Comparison of ENCODE assay signal across 9 cellular contexts in genomic region chr2:54329482-54330225, GRCh38.
DNase-seq lines count a peak whose midpoint lies in the region; ATAC-seq, FAIRE-seq and TF ChIP-seq lines count a peak whose summit lies in the region.
"Had no signal": no experiment of that assay in that cellular context is flagged by ENCODE, and none has a peak within 500 bp of the region (broad histone marks: within the 10 kb centered on the region; RNA-seq: fewer than 3 reads in every experiment).

No MANE protein-coding gene starts in this region.

- H3K23ac ChIP-seq in IMR-90 (ENCODE audit: low read depth, low read length), result peak overlapping the region; percentile 68

- H3K27me3 ChIP-seq in BLaER1 (no peaks in the 10 kb centered on the region), IMR-90 (ENCODE audit: control insufficient read depth, insufficient read depth, low read length) (no peaks in the 10 kb centered on the region), astrocyte (ENCODE audit: insufficient read depth, low read length) (no peaks in the 10 kb centered on the region), left lung (peaks cover 0 to 17% of the 10 kb centered on the region in 2 donors)

- no peaks in the 10 kb centered on the region for H4K20me1 ChIP-seq in BLaER1
- H4K20me1 ChIP-seq in IMR-90 (ENCODE audit: insufficient read depth, low read length), result no peaks in the 10 kb centered on the region
- no peaks in the 10 kb centered on the region for H4K20me1 ChIP-seq in astrocyte (ENCODE audit: insufficient read depth, low read length)

- peak overlapping the region; percentile 82; the same call in 1 of the 2 replicates for H4K5ac ChIP-seq in IMR-90 (ENCODE audit: low read depth, low read length)

- BruUV-seq in IMR-90 (replicated peaks; lab: Mats Ljungman, UMichigan), result no TSS peak

- TF ChIP-seq CTCF in IMR-90 (conservative IDR thresholded peaks at IDR 0.05; ENCODE audit: low read depth, low read length) (no peak), astrocyte (IDR thresholded peaks at IDR 0.05; ENCODE audit: insufficient read depth, low read depth, low read length) (no peak), left lung (IDR thresholded peaks at IDR 0.05) (no peak), type B pancreatic cell (conservative IDR thresholded peaks at IDR 0.05) (no peak)

- peaks cover 0 to 6% of the 10 kb centered on the region in 2 experiments; a peak in 1 of 4 replicates for H3K79me1 ChIP-seq in IMR-90 (ENCODE audit: low read depth in 1 of 2, low read length in 2 of 2)

- H3K4ac ChIP-seq in IMR-90 (ENCODE audit: low read depth, low read length), result peak overlapping the region; percentile 80

- TF ChIP-seq POLR2A in IMR-90 (IDR thresholded peaks at IDR 0.05; ENCODE audit: low read depth, low read length) (no peak), GM12892 (IDR thresholded peaks at IDR 0.05; ENCODE audit: low read depth, low read length) (no peak)

- peaks cover 4% of the 10 kb centered on the region for H3K36me3 Mint-ChIP-seq in astrocyte (ENCODE audit: low read depth, unreplicated experiment)
- peaks cover 2% of the 10 kb centered on the region for H3K36me3 Mint-ChIP-seq in type B pancreatic cell

- H3K4me3 Mint-ChIP-seq in astrocyte (ENCODE audit: unreplicated experiment) (peak overlapping the region; percentile 88), type B pancreatic cell (peak overlapping the region; percentile 92)

- H2BK5ac ChIP-seq in IMR-90 (ENCODE audit: low read depth, low read length, poor library complexity, severe bottlenecking), result no peak overlapping the region

- intact Hi-C loops in IMR-90 (cut with micrococcal nuclease), result loop anchor here (1.0 to 10.0 kb wide), 4 partner anchors 117 to 243 kb away; partner anchors contain the start of gene SPTBN1
- intact Hi-C loops in left lung (cut with DNase I), result loop anchor here in 1 of 2 donors (10.0 kb wide), 1 partner anchor 125 kb away; no protein-coding TSS in a partner anchor

- H3K79me2 ChIP-seq in astrocyte (ENCODE audit: insufficient read depth, low read length), result no peaks in the 10 kb centered on the region

- H3K27me3 Mint-ChIP-seq in astrocyte (ENCODE audit: low read depth, unreplicated experiment) (no peaks in the 10 kb centered on the region), type B pancreatic cell (peaks cover 12% of the 10 kb centered on the region)

- peak overlapping the region; percentile 11; the same call in 1 of the 2 replicates for H2BK20ac ChIP-seq in IMR-90 (ENCODE audit: low read depth, low read length)

- H2BK15ac ChIP-seq in IMR-90 (ENCODE audit: low read depth, low read length), result no peak overlapping the region

- no peak for ATAC-seq in IMR-90 (ENCODE audit: low read depth)
- ATAC-seq in left lung, result peak; percentile 2
- no peak for ATAC-seq in HG03571 (IDR thresholded peaks at IDR 0.05; ENCODE audit: unreplicated experiment)
- no peak for ATAC-seq in HG03025 (IDR thresholded peaks at IDR 0.05; ENCODE audit: low FRiP score, unreplicated experiment)

- H2AK9ac ChIP-seq in IMR-90 (replicated peaks; ENCODE audit: low read depth, low read length, poor library complexity), result no peak overlapping the region

- 0 out of 2 replicates have a peak overlapping the region, but pooled peaks have one; percentile 76 for H3K18ac ChIP-seq in IMR-90 (ENCODE audit: low read depth, low read length)

- H3K27ac Mint-ChIP-seq in astrocyte (ENCODE audit: unreplicated experiment) (peak overlapping the region; percentile 69), type B pancreatic cell (peak overlapping the region; percentile 27)

- H2AFZ ChIP-seq in IMR-90 (replicated peaks; ENCODE audit: low read length, poor library complexity) (peak overlapping the region; percentile 95), astrocyte (ENCODE audit: low read depth, low read length) (peak overlapping the region; percentile 90)

- no peak overlapping the region for H2AK5ac ChIP-seq in IMR-90 (ENCODE audit: low read depth, low read length)

- peak overlapping the region; percentile 23; the same call in 1 of the 2 replicates for H2BK120ac ChIP-seq in IMR-90 (ENCODE audit: low read depth, low read length)

- CTCF ChIA-PET in IMR-90 (lab: Yijun Ruan, JAX), result interaction anchor here (0.6 kb wide), 2 partner anchors 120 to 164 kb away, joined by 3 read pairs; no protein-coding TSS in a partner anchor

- H4K91ac ChIP-seq in IMR-90 (ENCODE audit: insufficient read depth, low read depth, low read length), result no peak overlapping the region

- H3K4me3 ChIP-seq in BLaER1, result peak overlapping the region; percentile 66
- peak overlapping the region; percentile 78 for H3K4me3 ChIP-seq in IMR-90 (ENCODE audit: insufficient read depth, low read depth, low read length)
- H3K4me3 ChIP-seq in astrocyte (ENCODE audit: insufficient read depth, low read depth, low read length), result peak overlapping the region; percentile 63
- peak overlapping the region; percentile 43 to 45 for H3K4me3 ChIP-seq in left lung

- H3K9me3 ChIP-seq in BLaER1 (peaks cover 14% of the 10 kb centered on the region), IMR-90 (ENCODE audit: control insufficient read depth, insufficient read depth, low read length) (peaks cover 8% of the 10 kb centered on the region), astrocyte (ENCODE audit: insufficient read depth, low read depth, low read length) (no peaks in the 10 kb centered on the region), left lung (peaks cover 0 to 11% of the 10 kb centered on the region in 2 donors)

- POLR2A ChIA-PET in IMR-90 (lab: Charles Lee; ENCODE audit: unreplicated experiment), result no interaction called here

- dilution Hi-C loops in IMR-90 (cut with HindIII; ENCODE audit: low sequenced_read_pairs, unreplicated experiment), result no loop called here

- H3K4me1 ChIP-seq in BLaER1 (peaks cover 11% of the 10 kb centered on the region), IMR-90 (ENCODE audit: control insufficient read depth, insufficient read depth, low read length) (peaks cover 3% of the 10 kb centered on the region), astrocyte (ENCODE audit: insufficient read depth, low read length) (peaks cover 16% of the 10 kb centered on the region), left lung (peaks cover 4 to 19% of the 10 kb centered on the region in 2 donors)

- FAIRE-seq in astrocyte (lab: Jason Lieb, UNC) (no peak), GM12892 (lab: Jason Lieb, UNC) (no peak)

- H3K4me1 Mint-ChIP-seq in astrocyte (ENCODE audit: low read depth, unreplicated experiment), result no peaks in the 10 kb centered on the region
- peaks cover 11% of the 10 kb centered on the region for H3K4me1 Mint-ChIP-seq in type B pancreatic cell (ENCODE audit: unreplicated experiment)

- H3K9me3 Mint-ChIP-seq in astrocyte (ENCODE audit: unreplicated experiment) (peaks cover 4% of the 10 kb centered on the region), type B pancreatic cell (peaks cover 4% of the 10 kb centered on the region)

- no peak for TF ChIP-seq RAD21 in IMR-90 (IDR thresholded peaks at IDR 0.05; ENCODE audit: low read length)

- H3K36me3 ChIP-seq in BLaER1 (no peaks in the 10 kb centered on the region), IMR-90 (ENCODE audit: control insufficient read depth, insufficient read depth, low read length) (no peaks in the 10 kb centered on the region), astrocyte (ENCODE audit: insufficient read depth, low read length) (no peaks in the 10 kb centered on the region), left lung (no peaks in the 10 kb centered on the region)

- WGBS in IMR-90 (ENCODE audit: extremely low coverage in 2 of 2, insufficient read length in 1 of 2), 2 experiments, result 17% methylated on average over 2 of the region's 6 CpGs; no CpG with 5 or more reads in 1 of the 2 experiments

- peaks cover 6% of the 10 kb centered on the region for H3K9me1 ChIP-seq in IMR-90 (ENCODE audit: insufficient read depth, low read length)

- peak overlapping the region; percentile 27; the same call in 1 of the 2 replicates for H3K14ac ChIP-seq in IMR-90 (replicated peaks; ENCODE audit: low read depth, low read length)

- H3K56ac ChIP-seq in IMR-90 (ENCODE audit: extremely low read depth, insufficient read depth, low read length), result peak overlapping the region; percentile 60; the same call in 1 of the 2 replicates

- in situ Hi-C loops in IMR-90 (cut with MboI; ENCODE audit: low sequenced_read_pairs), result no loop called here

- peak overlapping the region; percentile 47 to 89; a peak in 2 of 4 replicates for H4K8ac ChIP-seq in IMR-90 (ENCODE audit: low read depth in 2 of 2, low read length in 2 of 2)

- H3K27ac ChIP-seq in BLaER1, result no peak overlapping the region
- no peak overlapping the region for H3K27ac ChIP-seq in IMR-90 (ENCODE audit: insufficient read depth, low read length)
- peak overlapping the region; percentile 83 for H3K27ac ChIP-seq in astrocyte (ENCODE audit: low read depth, low read length)
- peak overlapping the region; percentile 86 to 87 for H3K27ac ChIP-seq in left lung
- H3K27ac ChIP-seq: HL-60 had no signal

- peak; percentile 22 for DNase-seq in IMR-90
- DNase-seq in astrocyte (ENCODE audit: low read depth), result peak; percentile 42
- DNase-seq in left lung, result no peak
- no peak for DNase-seq in type B pancreatic cell (ENCODE audit: extremely low spot score, unreplicated experiment)
- no peak for DNase-seq in GM12892 (ENCODE audit: insufficient read length)

- H3K4me2 ChIP-seq in BLaER1 (peak overlapping the region; percentile 85), IMR-90 (ENCODE audit: low read depth, low read length) (peak overlapping the region; percentile 92), astrocyte (ENCODE audit: low read length) (peak overlapping the region; percentile 93)

- no peak overlapping the region for H3K9ac ChIP-seq in BLaER1
- peak overlapping the region; percentile 76 for H3K9ac ChIP-seq in IMR-90 (ENCODE audit: low read depth, low read length)
- H3K9ac ChIP-seq in astrocyte (ENCODE audit: low read length), result peak overlapping the region; percentile 83

TF ChIP-seq in IMR-90, 13 proteins besides CTCF, POLR2A, EP300 and RAD21:
- TF ChIP-seq FOS (IDR thresholded peaks at IDR 0.05; ENCODE audit: low read depth, low read length) (0 out of 2 replicates have a peak, but pooled peaks have one; percentile 4), NFE2L2 (IDR thresholded peaks at IDR 0.05; ENCODE audit: low read depth, low read length) (no peak)

Comparison
In these comparisons a context has a peak if more than half of its experiments do, and no peak if none do; other contexts are left out.
1. H3K27ac ChIP-seq: peak in astrocyte (single experiment) and left lung (2 of 2); none in BLaER1 (single experiment) and IMR-90 (single experiment).
2. DNase-seq: peak in IMR-90 (single experiment) and astrocyte (single experiment); none in left lung (0 of 2), type B pancreatic cell (single experiment) and GM12892 (single experiment).
3. Peak in every context shown above with its lines, with median percentiles within 50 percentile points of each other: H3K4me2 ChIP-seq and H3K4me3 ChIP-seq.